Comparison of ENCODE assay signal across 9 cellular contexts in genomic region chr19:13100871-13101589, GRCh38. TPM values are rescaled to one million over a fixed set of nuclear protein-coding genes. Genes with fewer than 3 reads are reported as not detected.
DNase-seq lines count a peak whose midpoint lies in the region; ATAC-seq and TF ChIP-seq lines count a peak whose summit lies in the region.
"Had no signal": no experiment of that assay in that cellular context is flagged by ENCODE, and none has a peak within 500 bp of the region (broad histone marks: within the 10 kb centered on the region; RNA-seq: fewer than 3 reads in every experiment).

No MANE protein-coding gene starts in this region.

- CTCF ChIA-PET in CD4-positive, alpha-beta T cell (lab: Charles Lee) = no interaction called here

- no peak for ATAC-seq in CD4-positive, alpha-beta T cell (ENCODE audit: poor library complexity)
- ATAC-seq in natural killer cell (no peak), GM21717 (IDR thresholded peaks at IDR 0.05; ENCODE audit: unreplicated experiment) (no peak), GM21423 (IDR thresholded peaks at IDR 0.05; ENCODE audit: unreplicated experiment) (no peak)

- TF ChIP-seq EP300 in Ishikawa (IDR thresholded peaks at IDR 0.05; ENCODE audit: borderline replicate concordance) = no peak

- H3K9me3 ChIP-seq in CD4-positive, alpha-beta T cell (ENCODE audit: control insufficient read depth, low read length) = no peaks in the 10 kb centered on the region

- POLR2A ChIA-PET in CD4-positive, alpha-beta T cell (lab: Charles Lee) = interaction anchor here (1.3 to 3.5 kb wide), 3 partner anchors 17 to 54 kb away, joined by 3 to 38 read pairs (median 32); partner anchors contain the start of genes NACC1 and TRMT1

- H3K9me3 Mint-ChIP-seq in CD4-positive, alpha-beta T cell = no peaks in the 10 kb centered on the region
- peaks cover 3% of the 10 kb centered on the region in 2 donors for H3K9me3 Mint-ChIP-seq in natural killer cell

- no peak for DNase-seq in CD4-positive, alpha-beta T cell
- DNase-seq in caudate nucleus (lab: John Stamatoyannopoulos, UW) (no peak), natural killer cell (no peak), NCI-H2171 treated with DMSO at 0.1 percent for 48 hours (lab: John Stamatoyannopoulos, UW) (no peak), EL (no peak)
- DNase-seq: NCI-H146 had no signal

- H3K27ac ChIP-seq in CD4-positive, alpha-beta T cell (ENCODE audit: low read depth, low read length) = peak overlapping the region; percentile 51
- peak overlapping the region; percentile 44 for H3K27ac ChIP-seq in caudate nucleus (ENCODE audit: low read depth, low read length)

- H3K27me3 ChIP-seq in CD4-positive, alpha-beta T cell (ENCODE audit: control insufficient read depth, insufficient read depth, low read length) = peaks cover 20% of the 10 kb centered on the region

- peak; percentile 61 for TF ChIP-seq RAD21 in Ishikawa (IDR thresholded peaks at IDR 0.05; ENCODE audit: low read depth)

- intact Hi-C loops in CD4-positive, alpha-beta T cell (cut with DNase I, micrococcal nuclease) = no loop called here
- intact Hi-C loops in natural killer cell (cut with micrococcal nuclease) = loop anchor here (1.0 to 5.0 kb wide), 4 partner anchors 51 to 314 kb away; partner anchors contain the start of genes IER2 and STX10

- peaks cover 5% of the 10 kb centered on the region for H3K36me3 Mint-ChIP-seq in CD4-positive, alpha-beta T cell (ENCODE audit: low read depth)
- no peaks in the 10 kb centered on the region for H3K36me3 Mint-ChIP-seq in natural killer cell

- H3K4me3 Mint-ChIP-seq in CD4-positive, alpha-beta T cell = peak overlapping the region; percentile 83
- H3K4me3 Mint-ChIP-seq in natural killer cell = peak overlapping the region; percentile 47

- peaks cover 17% of the 10 kb centered on the region for H3K27me3 Mint-ChIP-seq in CD4-positive, alpha-beta T cell
- peaks cover 4 to 13% of the 10 kb centered on the region in 2 donors for H3K27me3 Mint-ChIP-seq in natural killer cell (ENCODE audit: low read depth in 2 of 2)

- peaks cover 62% of the 10 kb centered on the region for H3K4me1 Mint-ChIP-seq in CD4-positive, alpha-beta T cell (ENCODE audit: low read depth)
- peaks cover 21 to 62% of the 10 kb centered on the region in 2 donors for H3K4me1 Mint-ChIP-seq in natural killer cell

- H3K27ac Mint-ChIP-seq in CD4-positive, alpha-beta T cell = peak overlapping the region; percentile 91
- no peak overlapping the region for H3K27ac Mint-ChIP-seq in natural killer cell

- TF ChIP-seq CTCF in CD4-positive, alpha-beta T cell (IDR thresholded peaks at IDR 0.05) = no peak
- no peak for TF ChIP-seq CTCF in natural killer cell (IDR thresholded peaks at IDR 0.05)

TF ChIP-seq in Ishikawa, 13 proteins besides CTCF, POLR2A, EP300 and RAD21:
- TF ChIP-seq CREB1 (IDR thresholded peaks at IDR 0.05; ENCODE audit: low read depth) (no peak), TEAD4 (IDR thresholded peaks at IDR 0.05) (no peak), ZBTB7A (IDR thresholded peaks at IDR 0.05; ENCODE audit: low read depth) (no peak), CEBPB (IDR thresholded peaks at IDR 0.05) (no peak), NFIC (IDR thresholded peaks at IDR 0.05) (no peak), EGR1 (IDR thresholded peaks at IDR 0.05) (no peak), TCF12 (IDR thresholded peaks at IDR 0.05; ENCODE audit: low read depth) (no peak), FOXM1 (IDR thresholded peaks at IDR 0.05; ENCODE audit: borderline replicate concordance, low read depth) (no peak), MAX (IDR thresholded peaks at IDR 0.05) (no peak), TAF1 (IDR thresholded peaks at IDR 0.05; ENCODE audit: low read depth) (no peak), YY1 (IDR thresholded peaks at IDR 0.05; ENCODE audit: low read depth) (no peak), REST (IDR thresholded peaks at IDR 0.05; ENCODE audit: low read depth) (no peak), USF1 (IDR thresholded peaks at IDR 0.05) (no peak)

RNA-seq across cellular contexts. Expression of gene LYL1, which starts 1.6 kb away (rescaled TPM):
- total RNA-seq in CD4-positive, alpha-beta T cell = 1 to 10 TPM; 1.9 to 2.1 TPM
- total RNA-seq in natural killer cell = 1 to 10 TPM; 2.0 to 7.7 (median 6.7) TPM

RNA-seq across cellular contexts. Expression of gene TRMT1, which starts 15.5 kb away (rescaled TPM):
- total RNA-seq in CD4-positive, alpha-beta T cell = 10 to 100 TPM; 60.5 to 63.4 TPM
- total RNA-seq in natural killer cell = 10 to 100 TPM; 33.8 to 48.5 (median 42.2) TPM

RNA-seq across cellular contexts. Expression of gene NACC1, which starts 17.0 kb away (rescaled TPM):
- 10 to 100 TPM; 13.0 to 13.5 TPM for total RNA-seq in CD4-positive, alpha-beta T cell
- total RNA-seq in natural killer cell = 10 to 100 TPM; 41.2 to 48.7 (median 43.4) TPM

RNA-seq across cellular contexts. Expression of gene STX10, which starts 49.1 kb away (rescaled TPM):
- 10 to 100 TPM; 40.9 to 43.9 TPM for total RNA-seq in CD4-positive, alpha-beta T cell
- 10 to 100 TPM; 39.2 to 46.9 (median 42.0) TPM for total RNA-seq in natural killer cell

RNA-seq across cellular contexts. Expression of gene IER2, which starts 49.2 kb away (rescaled TPM):
- total RNA-seq in CD4-positive, alpha-beta T cell = 100 to 1,000 TPM; 254 to 255 TPM
- total RNA-seq in natural killer cell = 1,000 to 10,000 TPM in 1 of 3 donors, 100 to 1,000 TPM in 2; 668 to 1,112 (median 949) TPM
